Comparison of ENCODE assay signal across 9 cellular contexts in genomic region chr13:72255908-72256307, GRCh38.
DNase-seq lines count a peak whose midpoint lies in the region; ATAC-seq, FAIRE-seq and TF ChIP-seq lines count a peak whose summit lies in the region.
"Had no signal": no experiment of that assay in that cellular context is flagged by ENCODE, and none has a peak within 500 bp of the region (broad histone marks: within the 10 kb centered on the region; RNA-seq: fewer than 3 reads in every experiment).

No MANE protein-coding gene starts in this region.

- H3K27ac Mint-ChIP-seq in activated T-helper 2 cell treated with anti-CD3 and anti-CD28 coated beads, Interferon-gamma antibody, Interleukin-2, Interleukin-4, amounts not matched to agents 10 μg/mL and 5 μg/mL and 100 μg/mL, durations not matched to agents 14 hours and 24 hours and 36 hours, result no peak overlapping the region

- TF ChIP-seq CTCF in HEK293 (tag by site-specific recombination; IDR thresholded peaks at IDR 0.05) (no peak), dorsolateral prefrontal cortex (IDR thresholded peaks at IDR 0.05 in 54 of 56, conservative IDR thresholded peaks at IDR 0.05 in 2 of 56; ENCODE audit: low read depth in 1 of 56, partially characterized antibody in 56 of 56) (peak in 43 of 56 donors; percentile 11 to 67 (median 37)), pancreas (IDR thresholded peaks at IDR 0.05) (peak in 3 of 4 donors; percentile 5 to 40 (median 34))

- peak; percentile 17 for DNase-seq in NCI-H226
- peak in 1 of 10 donors; percentile 21 for DNase-seq in dorsolateral prefrontal cortex
- DNase-seq in pancreas, result peak in 4 of 6 donors; percentile 4 to 41 (median 16)
- no peak for DNase-seq in stimulated activated CD4-positive, alpha-beta T cell treated with anti-CD3 and anti-CD28 coated beads, Interleukin-4, amount 100 ng/mL, for 4 hours
- no peak for DNase-seq in HCEC 1CT
- no peak for DNase-seq in activated T-helper 2 cell treated with anti-CD3 and anti-CD28 coated beads, Interferon-gamma antibody, Interleukin-2, Interleukin-4, amounts not matched to agents 10 μg/mL and 5 μg/mL and 100 μg/mL, durations not matched to agents 14 hours and 24 hours and 36 hours (ENCODE audit: low spot score)

- CTCF ChIA-PET in HEK293 (lab: Yijun Ruan, JAX), result interaction anchor here (0.6 to 1.1 kb wide), 6 partner anchors 51 to 936 kb away, joined by 3 to 5 read pairs (median 3); no protein-coding TSS in a partner anchor

- no peaks in the 10 kb centered on the region for H3K4me1 Mint-ChIP-seq in activated T-helper 2 cell treated with anti-CD3 and anti-CD28 coated beads, Interferon-gamma antibody, Interleukin-2, Interleukin-4, amounts not matched to agents 10 μg/mL and 5 μg/mL and 100 μg/mL, durations not matched to agents 14 hours and 24 hours and 36 hours (ENCODE audit: low read depth)

- POLR2A ChIA-PET in HEK293 (lab: Yijun Ruan, JAX), result no interaction called here

- no peaks in the 10 kb centered on the region for H3K36me3 ChIP-seq in HEK293 (ENCODE audit: control insufficient read depth in 2 of 2, insufficient read depth in 1 of 2, low read length in 2 of 2)
- no peaks in the 10 kb centered on the region for H3K36me3 ChIP-seq in pancreas

- WGBS in pancreas, 2 donors, result 21% methylated on average over 7 of the region's 7 CpGs

- no peaks in the 10 kb centered on the region for H3K36me3 Mint-ChIP-seq in activated T-helper 2 cell treated with anti-CD3 and anti-CD28 coated beads, Interferon-gamma antibody, Interleukin-2, Interleukin-4, amounts not matched to agents 10 μg/mL and 5 μg/mL and 100 μg/mL, durations not matched to agents 14 hours and 24 hours and 36 hours (ENCODE audit: low read depth)

- no peaks in the 10 kb centered on the region for H3K4me1 ChIP-seq in HEK293 (ENCODE audit: control insufficient read depth, insufficient read depth, low read length)
- no peaks in the 10 kb centered on the region for H3K4me1 ChIP-seq in pancreas

- no peaks in the 10 kb centered on the region for H3K9me3 ChIP-seq in HEK293 (ENCODE audit: control insufficient read depth, insufficient read depth, low read depth, low read length)
- H3K9me3 ChIP-seq in pancreas, result no peaks in the 10 kb centered on the region

- H3K27me3 ChIP-seq in dorsolateral prefrontal cortex (peaks cover 0 to 7% (median 0%) of the 10 kb centered on the region in 45 donors), pancreas (no peaks in the 10 kb centered on the region)

- intact Hi-C loops in dorsolateral prefrontal cortex (cut with DNase I) (no loop called here), pancreas (cut with DNase I) (no loop called here)
- intact Hi-C loops in activated T-helper 2 cell treated with anti-CD3 and anti-CD28 coated beads, Interferon-gamma antibody, Interleukin-2, Interleukin-4, amounts not matched to agents 10 μg/mL and 5 μg/mL and 100 μg/mL, durations not matched to agents 14 hours and 24 hours and 36 hours (cut with micrococcal nuclease), result no loop called here

- FAIRE-seq in pancreas (lab: Jason Lieb, UNC), result no peak

- H3K27me3 Mint-ChIP-seq in activated T-helper 2 cell treated with anti-CD3 and anti-CD28 coated beads, Interferon-gamma antibody, Interleukin-2, Interleukin-4, amounts not matched to agents 10 μg/mL and 5 μg/mL and 100 μg/mL, durations not matched to agents 14 hours and 24 hours and 36 hours (ENCODE audit: low read depth), result no peaks in the 10 kb centered on the region

- no peak overlapping the region for H3K4me3 Mint-ChIP-seq in activated T-helper 2 cell treated with anti-CD3 and anti-CD28 coated beads, Interferon-gamma antibody, Interleukin-2, Interleukin-4, amounts not matched to agents 10 μg/mL and 5 μg/mL and 100 μg/mL, durations not matched to agents 14 hours and 24 hours and 36 hours (ENCODE audit: low read depth)

- peak; percentile 73 to 97 (median 89) for ATAC-seq in pancreas
- no peak for ATAC-seq in HG02852 (IDR thresholded peaks at IDR 0.05; ENCODE audit: unreplicated experiment)

- H3K27ac ChIP-seq in HEK293 (ENCODE audit: extremely low read depth, low read depth, low read length) (no peak overlapping the region), dorsolateral prefrontal cortex (no peak overlapping the region), pancreas (no peak overlapping the region)

- H3K4me3 ChIP-seq in HEK293 (ENCODE audit: low read depth, low read length) (no peak overlapping the region), dorsolateral prefrontal cortex (peak overlapping the region in 1 of 59 donors; percentile 11), pancreas (peak overlapping the region in 1 of 4 donors; percentile 13)
- H3K4me3 ChIP-seq: lung had no signal

- peaks cover 4% of the 10 kb centered on the region for H3K9me3 Mint-ChIP-seq in activated T-helper 2 cell treated with anti-CD3 and anti-CD28 coated beads, Interferon-gamma antibody, Interleukin-2, Interleukin-4, amounts not matched to agents 10 μg/mL and 5 μg/mL and 100 μg/mL, durations not matched to agents 14 hours and 24 hours and 36 hours

TF ChIP-seq in HEK293, 187 proteins besides CTCF, POLR2A, EP300 and RAD21:
- TF ChIP-seq ZNF488 (tag by site-specific recombination; IDR thresholded peaks at IDR 0.05) (no peak), ZNF654 (tag by site-specific recombination; IDR thresholded peaks at IDR 0.05; ENCODE audit: low read depth) (peak; percentile 42)

Comparison
In these comparisons a context has a peak if more than half of its experiments do, and no peak if none do; other contexts are left out.
1. DNase-seq: peak in NCI-H226 (single experiment) and pancreas (4 of 6); none in stimulated activated CD4-positive, alpha-beta T cell treated with anti-CD3 and anti-CD28 coated beads, Interleukin-4, amount 100 ng/mL, for 4 hours (0 of 2), HCEC 1CT (single experiment) and activated T-helper 2 cell treated with anti-CD3 and anti-CD28 coated beads, Interferon-gamma antibody, Interleukin-2, Interleukin-4, amounts not matched to agents 10 μg/mL and 5 μg/mL and 100 μg/mL, durations not matched to agents 14 hours and 24 hours and 36 hours (single experiment).